In the genomic region with DNA sequence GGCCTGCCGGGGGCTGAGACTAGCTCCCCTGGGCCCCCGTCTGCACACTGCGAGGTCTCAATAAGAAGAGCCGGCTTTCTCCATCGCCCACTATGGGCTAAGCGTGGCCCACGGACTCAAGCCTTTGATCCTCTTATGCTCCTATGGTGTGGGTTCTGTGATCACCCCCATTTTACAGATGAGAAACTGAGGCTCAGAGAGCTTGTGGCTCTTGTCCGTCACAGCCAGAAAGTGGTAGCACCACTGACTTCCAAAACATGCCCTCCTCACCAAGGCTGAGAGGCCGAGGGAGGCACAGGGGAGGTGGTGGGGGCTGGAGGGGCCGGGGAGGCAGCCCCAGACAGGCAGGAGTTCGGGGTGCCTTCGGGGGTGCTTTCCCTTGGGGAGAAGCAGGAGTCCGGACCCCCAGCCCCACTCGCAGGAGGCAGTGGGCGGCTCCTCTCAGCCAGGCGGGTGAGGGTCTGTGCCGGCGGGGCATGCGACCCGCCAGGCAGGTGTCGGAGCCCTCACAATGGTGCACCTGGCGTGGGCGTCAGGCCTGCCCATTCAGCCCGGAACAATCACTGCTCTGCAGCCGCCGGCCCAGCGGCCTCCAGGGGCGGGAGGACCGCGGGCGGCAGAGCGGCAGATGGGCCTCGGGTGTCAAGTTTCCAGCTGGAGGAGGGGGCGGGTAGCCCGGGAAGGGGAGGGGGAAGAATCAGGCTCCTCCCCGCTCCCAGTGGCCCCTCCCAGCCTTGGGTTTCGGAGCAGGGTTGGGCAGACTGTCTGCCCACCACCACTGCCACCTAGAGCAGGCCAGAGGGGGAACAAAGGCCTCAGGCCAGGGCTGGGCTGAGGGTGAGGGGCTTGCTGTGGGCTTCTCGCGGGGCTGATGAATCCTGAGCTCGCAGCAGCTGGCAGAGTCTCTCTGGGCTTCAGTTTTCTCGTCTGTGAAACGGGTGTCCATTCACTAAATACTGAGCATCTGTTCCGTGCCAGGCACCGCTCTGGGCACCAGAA, we compare ENCODE assay signal across 1 cellular context.
TF ChIP-seq lines count a peak whose summit lies in the region.

No MANE protein-coding gene starts in this region.

TF ChIP-seq in HepG2, 621 proteins besides CTCF, POLR2A, EP300 and RAD21 (continued from another document):
- TF ChIP-seq ZNF574 (CRISPR knock-in tag; IDR thresholded peaks at IDR 0.05) (peak; percentile 93), ZNF44 (CRISPR knock-in tag; IDR thresholded peaks at IDR 0.05) (no peak), NAIF1 (CRISPR knock-in tag; IDR thresholded peaks at IDR 0.05; ENCODE audit: borderline replicate concordance) (no peak), AHR (CRISPR knock-in tag; IDR thresholded peaks at IDR 0.05) (no peak), ZNF552 (CRISPR knock-in tag; IDR thresholded peaks at IDR 0.05; ENCODE audit: borderline replicate concordance) (no peak), ZNF263 (CRISPR knock-in tag; IDR thresholded peaks at IDR 0.05) (peak; percentile 77), FOXA1 (IDR thresholded peaks at IDR 0.05) (no peak), FOXA1 (CRISPR knock-in tag; IDR thresholded peaks at IDR 0.05) (no peak), ZNF12 (CRISPR knock-in tag; IDR thresholded peaks at IDR 0.05) (no peak)
- TF ChIP-seq, protein P1, sequence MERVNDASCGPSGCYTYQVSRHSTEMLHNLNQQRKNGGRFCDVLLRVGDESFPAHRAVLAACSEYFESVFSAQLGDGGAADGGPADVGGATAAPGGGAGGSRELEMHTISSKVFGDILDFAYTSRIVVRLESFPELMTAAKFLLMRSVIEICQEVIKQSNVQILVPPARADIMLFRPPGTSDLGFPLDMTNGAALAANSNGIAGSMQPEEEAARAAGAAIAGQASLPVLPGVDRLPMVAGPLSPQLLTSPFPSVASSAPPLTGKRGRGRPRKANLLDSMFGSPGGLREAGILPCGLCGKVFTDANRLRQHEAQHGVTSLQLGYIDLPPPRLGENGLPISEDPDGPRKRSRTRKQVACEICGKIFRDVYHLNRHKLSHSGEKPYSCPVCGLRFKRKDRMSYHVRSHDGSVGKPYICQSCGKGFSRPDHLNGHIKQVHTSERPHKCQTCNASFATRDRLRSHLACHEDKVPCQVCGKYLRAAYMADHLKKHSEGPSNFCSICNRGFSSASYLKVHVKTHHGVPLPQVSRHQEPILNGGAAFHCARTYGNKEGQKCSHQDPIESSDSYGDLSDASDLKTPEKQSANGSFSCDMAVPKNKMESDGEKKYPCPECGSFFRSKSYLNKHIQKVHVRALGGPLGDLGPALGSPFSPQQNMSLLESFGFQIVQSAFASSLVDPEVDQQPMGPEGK (CRISPR knock-in tag; IDR thresholded peaks at IDR 0.05) = peak; percentile 52
